ENCODE assay signal across 1 cellular context in the genomic region with DNA sequence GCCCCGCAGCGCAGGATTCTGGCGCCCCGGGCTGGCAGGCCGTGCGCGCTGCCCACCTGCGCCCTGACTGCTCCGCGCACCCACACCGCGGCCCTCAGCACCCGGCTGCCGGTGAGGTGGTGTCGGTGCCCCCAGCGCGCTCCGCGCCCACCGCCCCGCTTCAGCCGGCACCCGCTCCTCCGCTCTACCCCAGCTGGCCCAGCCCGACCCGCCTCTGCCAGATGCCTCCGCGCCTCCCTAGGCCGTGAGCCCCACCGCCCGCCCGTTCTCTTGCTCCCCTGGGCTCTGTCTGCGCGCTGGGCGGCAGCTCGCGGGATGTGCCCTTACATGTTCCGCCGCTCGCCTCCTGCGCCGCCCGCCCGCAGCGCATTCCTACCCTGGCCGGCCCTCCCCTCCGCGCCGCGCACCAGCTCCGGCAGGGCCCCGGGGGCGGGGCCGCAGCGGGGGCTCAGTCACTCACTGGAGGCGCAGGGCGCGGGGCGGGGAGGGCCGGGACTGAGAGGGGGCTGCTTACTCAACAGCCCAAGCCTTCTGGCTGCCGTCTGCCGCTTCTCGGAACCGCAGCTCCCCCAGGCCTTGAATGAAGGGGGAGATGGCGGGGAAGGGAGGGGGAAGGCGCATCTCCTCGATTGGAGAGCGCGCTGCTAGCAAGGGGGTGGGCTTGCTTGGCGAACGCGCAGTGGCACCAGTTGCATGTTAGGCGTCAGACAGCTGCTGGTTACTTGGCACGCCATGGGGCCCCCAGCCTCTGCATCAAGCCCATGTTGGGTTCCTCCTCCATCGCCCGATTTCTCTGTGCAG.
TF ChIP-seq lines count a peak whose summit lies in the region.

PHLDA3 (minus strand) TSS at position 345 of the 801 bp plus-strand sequence. CDS start 402 bp downstream, outside the sequence.

TF ChIP-seq in HepG2, 621 proteins besides CTCF, POLR2A, EP300 and RAD21 (continued from another document and continues in another):
- TF ChIP-seq, protein P1, sequence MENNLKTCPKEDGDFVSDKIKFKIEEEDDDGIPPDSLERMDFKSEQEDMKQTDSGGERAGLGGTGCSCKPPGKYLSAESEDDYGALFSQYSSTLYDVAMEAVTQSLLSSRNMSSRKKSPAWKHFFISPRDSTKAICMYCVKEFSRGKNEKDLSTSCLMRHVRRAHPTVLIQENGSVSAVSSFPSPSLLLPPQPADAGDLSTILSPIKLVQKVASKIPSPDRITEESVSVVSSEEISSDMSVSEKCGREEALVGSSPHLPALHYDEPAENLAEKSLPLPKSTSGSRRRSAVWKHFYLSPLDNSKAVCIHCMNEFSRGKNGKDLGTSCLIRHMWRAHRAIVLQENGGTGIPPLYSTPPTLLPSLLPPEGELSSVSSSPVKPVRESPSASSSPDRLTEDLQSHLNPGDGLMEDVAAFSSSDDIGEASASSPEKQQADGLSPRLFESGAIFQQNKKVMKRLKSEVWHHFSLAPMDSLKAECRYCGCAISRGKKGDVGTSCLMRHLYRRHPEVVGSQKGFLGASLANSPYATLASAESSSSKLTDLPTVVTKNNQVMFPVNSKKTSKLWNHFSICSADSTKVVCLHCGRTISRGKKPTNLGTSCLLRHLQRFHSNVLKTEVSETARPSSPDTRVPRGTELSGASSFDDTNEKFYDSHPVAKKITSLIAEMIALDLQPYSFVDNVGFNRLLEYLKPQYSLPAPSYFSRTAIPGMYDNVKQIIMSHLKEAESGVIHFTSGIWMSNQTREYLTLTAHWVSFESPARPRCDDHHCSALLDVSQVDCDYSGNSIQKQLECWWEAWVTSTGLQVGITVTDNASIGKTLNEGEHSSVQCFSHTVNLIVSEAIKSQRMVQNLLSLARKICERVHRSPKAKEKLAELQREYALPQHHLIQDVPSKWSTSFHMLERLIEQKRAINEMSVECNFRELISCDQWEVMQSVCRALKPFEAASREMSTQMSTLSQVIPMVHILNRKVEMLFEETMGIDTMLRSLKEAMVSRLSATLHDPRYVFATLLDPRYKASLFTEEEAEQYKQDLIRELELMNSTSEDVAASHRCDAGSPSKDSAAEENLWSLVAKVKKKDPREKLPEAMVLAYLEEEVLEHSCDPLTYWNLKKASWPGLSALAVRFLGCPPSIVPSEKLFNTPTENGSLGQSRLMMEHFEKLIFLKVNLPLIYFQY (CRISPR knock-in tag; IDR thresholded peaks at IDR 0.05; ENCODE audit: borderline replicate concordance), result peak; percentile 51; the same call in 1 of the 2 replicates
- no peak for TF ChIP-seq ZZZ3 (CRISPR knock-in tag; IDR thresholded peaks at IDR 0.05; ENCODE audit: borderline replicate concordance)
- no peak for TF ChIP-seq RFX3 (CRISPR knock-in tag; IDR thresholded peaks at IDR 0.05)
- TF ChIP-seq ZNF615 (CRISPR knock-in tag; IDR thresholded peaks at IDR 0.05; ENCODE audit: borderline replicate concordance), result no peak
- TF ChIP-seq HIVEP1 (CRISPR knock-in tag; IDR thresholded peaks at IDR 0.05), result no peak
- TF ChIP-seq ZNF772 (CRISPR knock-in tag; IDR thresholded peaks at IDR 0.05), result no peak
- no peak for TF ChIP-seq ZNF513 (CRISPR knock-in tag; conservative IDR thresholded peaks at IDR 0.05)
- TF ChIP-seq, protein P2, sequence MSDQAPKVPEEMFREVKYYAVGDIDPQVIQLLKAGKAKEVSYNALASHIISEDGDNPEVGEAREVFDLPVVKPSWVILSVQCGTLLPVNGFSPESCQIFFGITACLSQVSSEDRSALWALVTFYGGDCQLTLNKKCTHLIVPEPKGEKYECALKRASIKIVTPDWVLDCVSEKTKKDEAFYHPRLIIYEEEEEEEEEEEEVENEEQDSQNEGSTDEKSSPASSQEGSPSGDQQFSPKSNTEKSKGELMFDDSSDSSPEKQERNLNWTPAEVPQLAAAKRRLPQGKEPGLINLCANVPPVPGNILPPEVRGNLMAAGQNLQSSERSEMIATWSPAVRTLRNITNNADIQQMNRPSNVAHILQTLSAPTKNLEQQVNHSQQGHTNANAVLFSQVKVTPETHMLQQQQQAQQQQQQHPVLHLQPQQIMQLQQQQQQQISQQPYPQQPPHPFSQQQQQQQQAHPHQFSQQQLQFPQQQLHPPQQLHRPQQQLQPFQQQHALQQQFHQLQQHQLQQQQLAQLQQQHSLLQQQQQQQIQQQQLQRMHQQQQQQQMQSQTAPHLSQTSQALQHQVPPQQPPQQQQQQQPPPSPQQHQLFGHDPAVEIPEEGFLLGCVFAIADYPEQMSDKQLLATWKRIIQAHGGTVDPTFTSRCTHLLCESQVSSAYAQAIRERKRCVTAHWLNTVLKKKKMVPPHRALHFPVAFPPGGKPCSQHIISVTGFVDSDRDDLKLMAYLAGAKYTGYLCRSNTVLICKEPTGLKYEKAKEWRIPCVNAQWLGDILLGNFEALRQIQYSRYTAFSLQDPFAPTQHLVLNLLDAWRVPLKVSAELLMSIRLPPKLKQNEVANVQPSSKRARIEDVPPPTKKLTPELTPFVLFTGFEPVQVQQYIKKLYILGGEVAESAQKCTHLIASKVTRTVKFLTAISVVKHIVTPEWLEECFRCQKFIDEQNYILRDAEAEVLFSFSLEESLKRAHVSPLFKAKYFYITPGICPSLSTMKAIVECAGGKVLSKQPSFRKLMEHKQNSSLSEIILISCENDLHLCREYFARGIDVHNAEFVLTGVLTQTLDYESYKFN (CRISPR knock-in tag; conservative IDR thresholded peaks at IDR 0.05), result 0 out of 2 replicates have a peak, but pooled peaks have one; percentile 25
- TF ChIP-seq, protein P3, sequence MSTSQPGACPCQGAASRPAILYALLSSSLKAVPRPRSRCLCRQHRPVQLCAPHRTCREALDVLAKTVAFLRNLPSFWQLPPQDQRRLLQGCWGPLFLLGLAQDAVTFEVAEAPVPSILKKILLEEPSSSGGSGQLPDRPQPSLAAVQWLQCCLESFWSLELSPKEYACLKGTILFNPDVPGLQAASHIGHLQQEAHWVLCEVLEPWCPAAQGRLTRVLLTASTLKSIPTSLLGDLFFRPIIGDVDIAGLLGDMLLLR (CRISPR knock-in tag; IDR thresholded peaks at IDR 0.05), result 0 out of 2 replicates have a peak, but pooled peaks have one; percentile 36
- TF ChIP-seq, protein P4, sequence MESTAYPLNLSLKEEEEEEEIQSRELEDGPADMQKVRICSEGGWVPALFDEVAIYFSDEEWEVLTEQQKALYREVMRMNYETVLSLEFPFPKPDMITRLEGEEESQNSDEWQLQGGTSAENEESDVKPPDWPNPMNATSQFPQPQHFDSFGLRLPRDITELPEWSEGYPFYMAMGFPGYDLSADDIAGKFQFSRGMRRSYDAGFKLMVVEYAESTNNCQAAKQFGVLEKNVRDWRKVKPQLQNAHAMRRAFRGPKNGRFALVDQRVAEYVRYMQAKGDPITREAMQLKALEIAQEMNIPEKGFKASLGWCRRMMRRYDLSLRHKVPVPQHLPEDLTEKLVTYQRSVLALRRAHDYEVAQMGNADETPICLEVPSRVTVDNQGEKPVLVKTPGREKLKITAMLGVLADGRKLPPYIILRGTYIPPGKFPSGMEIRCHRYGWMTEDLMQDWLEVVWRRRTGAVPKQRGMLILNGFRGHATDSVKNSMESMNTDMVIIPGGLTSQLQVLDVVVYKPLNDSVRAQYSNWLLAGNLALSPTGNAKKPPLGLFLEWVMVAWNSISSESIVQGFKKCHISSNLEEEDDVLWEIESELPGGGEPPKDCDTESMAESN (CRISPR knock-in tag; conservative IDR thresholded peaks at IDR 0.05), result peak; percentile 85; the same call in 1 of the 2 replicates
- TF ChIP-seq NFE2L1 (CRISPR knock-in tag; IDR thresholded peaks at IDR 0.05; ENCODE audit: borderline replicate concordance), result no peak
- TF ChIP-seq ZFYVE20 (CRISPR knock-in tag; IDR thresholded peaks at IDR 0.05; ENCODE audit: borderline replicate concordance, low read depth), result no peak
- no peak for TF ChIP-seq ZNF619 (CRISPR knock-in tag; IDR thresholded peaks at IDR 0.05)
- TF ChIP-seq ZEB1 (IDR thresholded peaks at IDR 0.05; ENCODE audit: insufficient replicate concordance, low read depth), result no peak
- no peak for TF ChIP-seq ZNF775 (CRISPR knock-in tag; IDR thresholded peaks at IDR 0.05; ENCODE audit: borderline replicate concordance)
- TF ChIP-seq, protein P5, sequence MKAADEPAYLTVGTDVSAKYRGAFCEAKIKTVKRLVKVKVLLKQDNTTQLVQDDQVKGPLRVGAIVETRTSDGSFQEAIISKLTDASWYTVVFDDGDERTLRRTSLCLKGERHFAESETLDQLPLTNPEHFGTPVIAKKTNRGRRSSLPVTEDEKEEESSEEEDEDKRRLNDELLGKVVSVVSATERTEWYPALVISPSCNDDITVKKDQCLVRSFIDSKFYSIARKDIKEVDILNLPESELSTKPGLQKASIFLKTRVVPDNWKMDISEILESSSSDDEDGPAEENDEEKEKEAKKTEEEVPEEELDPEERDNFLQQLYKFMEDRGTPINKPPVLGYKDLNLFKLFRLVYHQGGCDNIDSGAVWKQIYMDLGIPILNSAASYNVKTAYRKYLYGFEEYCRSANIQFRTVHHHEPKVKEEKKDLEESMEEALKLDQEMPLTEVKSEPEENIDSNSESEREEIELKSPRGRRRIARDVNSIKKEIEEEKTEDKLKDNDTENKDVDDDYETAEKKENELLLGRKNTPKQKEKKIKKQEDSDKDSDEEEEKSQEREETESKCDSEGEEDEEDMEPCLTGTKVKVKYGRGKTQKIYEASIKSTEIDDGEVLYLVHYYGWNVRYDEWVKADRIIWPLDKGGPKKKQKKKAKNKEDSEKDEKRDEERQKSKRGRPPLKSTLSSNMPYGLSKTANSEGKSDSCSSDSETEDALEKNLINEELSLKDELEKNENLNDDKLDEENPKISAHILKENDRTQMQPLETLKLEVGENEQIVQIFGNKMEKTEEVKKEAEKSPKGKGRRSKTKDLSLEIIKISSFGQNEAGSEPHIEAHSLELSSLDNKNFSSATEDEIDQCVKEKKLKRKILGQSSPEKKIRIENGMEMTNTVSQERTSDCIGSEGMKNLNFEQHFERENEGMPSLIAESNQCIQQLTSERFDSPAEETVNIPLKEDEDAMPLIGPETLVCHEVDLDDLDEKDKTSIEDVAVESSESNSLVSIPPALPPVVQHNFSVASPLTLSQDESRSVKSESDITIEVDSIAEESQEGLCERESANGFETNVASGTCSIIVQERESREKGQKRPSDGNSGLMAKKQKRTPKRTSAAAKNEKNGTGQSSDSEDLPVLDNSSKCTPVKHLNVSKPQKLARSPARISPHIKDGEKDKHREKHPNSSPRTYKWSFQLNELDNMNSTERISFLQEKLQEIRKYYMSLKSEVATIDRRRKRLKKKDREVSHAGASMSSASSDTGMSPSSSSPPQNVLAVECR (CRISPR knock-in tag; IDR thresholded peaks at IDR 0.05; ENCODE audit: borderline replicate concordance), result peak; percentile 73; the same call in 1 of the 2 replicates
- TF ChIP-seq TMF1 (CRISPR knock-in tag; IDR thresholded peaks at IDR 0.05; ENCODE audit: low read depth), result peak; percentile 92; the same call in 1 of the 2 replicates
- no peak for TF ChIP-seq NCOR1 (IDR thresholded peaks at IDR 0.05; ENCODE audit: borderline replicate concordance, low read length)
- TF ChIP-seq BCL6 (CRISPR knock-in tag; IDR thresholded peaks at IDR 0.05), result no peak
- peak; percentile 68 for TF ChIP-seq SAP130 (CRISPR knock-in tag; IDR thresholded peaks at IDR 0.05; ENCODE audit: low read depth)
- no peak for TF ChIP-seq EHMT2 (IDR thresholded peaks at IDR 0.05; ENCODE audit: borderline replicate concordance, low read depth, low read length)
- TF ChIP-seq, protein P6, sequence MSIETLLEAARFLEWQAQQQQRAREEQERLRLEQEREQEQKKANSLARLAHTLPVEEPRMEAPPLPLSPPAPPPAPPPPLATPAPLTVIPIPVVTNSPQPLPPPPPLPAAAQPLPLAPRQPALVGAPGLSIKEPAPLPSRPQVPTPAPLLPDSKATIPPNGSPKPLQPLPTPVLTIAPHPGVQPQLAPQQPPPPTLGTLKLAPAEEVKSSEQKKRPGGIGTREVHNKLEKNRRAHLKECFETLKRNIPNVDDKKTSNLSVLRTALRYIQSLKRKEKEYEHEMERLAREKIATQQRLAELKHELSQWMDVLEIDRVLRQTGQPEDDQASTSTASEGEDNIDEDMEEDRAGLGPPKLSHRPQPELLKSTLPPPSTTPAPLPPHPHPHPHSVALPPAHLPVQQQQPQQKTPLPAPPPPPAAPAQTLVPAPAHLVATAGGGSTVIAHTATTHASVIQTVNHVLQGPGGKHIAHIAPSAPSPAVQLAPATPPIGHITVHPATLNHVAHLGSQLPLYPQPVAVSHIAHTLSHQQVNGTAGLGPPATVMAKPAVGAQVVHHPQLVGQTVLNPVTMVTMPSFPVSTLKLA (IDR thresholded peaks at IDR 0.05), result no peak
- peak; percentile 57 for TF ChIP-seq TBX2 (CRISPR knock-in tag; IDR thresholded peaks at IDR 0.05; ENCODE audit: borderline replicate concordance)
- no peak for TF ChIP-seq ZNF878 (CRISPR knock-in tag; IDR thresholded peaks at IDR 0.05)
- TF ChIP-seq NONO (IDR thresholded peaks at IDR 0.05), result no peak
- TF ChIP-seq NONO (CRISPR knock-in tag; conservative IDR thresholded peaks at IDR 0.05), result no peak; the same call in 1 of the 2 replicates
- TF ChIP-seq GATA4 (IDR thresholded peaks at IDR 0.05; ENCODE audit: borderline replicate concordance, low read depth), result peak; percentile 65; the same call in 1 of the 2 replicates
- TF ChIP-seq NFATC3 (CRISPR knock-in tag; IDR thresholded peaks at IDR 0.05), result no peak
- no peak for TF ChIP-seq SP1 (IDR thresholded peaks at IDR 0.05)
- peak; percentile 49; the same call in 1 of the 2 replicates for TF ChIP-seq SP1 (CRISPR knock-in tag; IDR thresholded peaks at IDR 0.05)
- TF ChIP-seq ZNF850 (CRISPR knock-in tag; conservative IDR thresholded peaks at IDR 0.05), result no peak
- TF ChIP-seq, protein P7, sequence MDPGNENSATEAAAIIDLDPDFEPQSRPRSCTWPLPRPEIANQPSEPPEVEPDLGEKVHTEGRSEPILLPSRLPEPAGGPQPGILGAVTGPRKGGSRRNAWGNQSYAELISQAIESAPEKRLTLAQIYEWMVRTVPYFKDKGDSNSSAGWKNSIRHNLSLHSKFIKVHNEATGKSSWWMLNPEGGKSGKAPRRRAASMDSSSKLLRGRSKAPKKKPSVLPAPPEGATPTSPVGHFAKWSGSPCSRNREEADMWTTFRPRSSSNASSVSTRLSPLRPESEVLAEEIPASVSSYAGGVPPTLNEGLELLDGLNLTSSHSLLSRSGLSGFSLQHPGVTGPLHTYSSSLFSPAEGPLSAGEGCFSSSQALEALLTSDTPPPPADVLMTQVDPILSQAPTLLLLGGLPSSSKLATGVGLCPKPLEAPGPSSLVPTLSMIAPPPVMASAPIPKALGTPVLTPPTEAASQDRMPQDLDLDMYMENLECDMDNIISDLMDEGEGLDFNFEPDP (CRISPR knock-in tag; conservative IDR thresholded peaks at IDR 0.05), result no peak
